In genomic region chr13:30422056-30422914, GRCh38 we compare ENCODE assay signal across 8 cellular contexts. TPM values are rescaled to one million over a fixed set of nuclear protein-coding genes. Genes with fewer than 3 reads are reported as not detected.
A peak's percentile ranks its signal among the peaks of the same experiment; 100 is the strongest.
DNase-seq lines count a peak whose midpoint lies in the region; ATAC-seq and TF ChIP-seq lines count a peak whose summit lies in the region.

TSS of gene UBE2L5 (plus strand) at chr13:30422493. CDS start at chr13:30427991, 5,498 bp downstream.

- H2AFZ ChIP-seq in DND-41 (ENCODE audit: low read depth, low read length) (peak within 1 kb of the TSS; percentile 86), Karpas-422 (ENCODE audit: low read length) (no peak within 1 kb of the TSS)

- H3K4me2 ChIP-seq in DND-41 (ENCODE audit: insufficient read depth, low read length) (peak within 1 kb of the TSS; percentile 93), Karpas-422 (ENCODE audit: low read depth, low read length, poor library complexity, severe bottlenecking) (peak within 1 kb of the TSS; percentile 99)

- peak within 1 kb of the TSS; percentile 54 to 86 for H3K4me3 ChIP-seq in DND-41 (ENCODE audit: low read depth in 1 of 2, low read length in 2 of 2)
- H3K4me3 ChIP-seq in Karpas-422 (ENCODE audit: low read length) = peak within 1 kb of the TSS; percentile 88
- H3K4me3 ChIP-seq in astrocyte of the cerebellum (ENCODE audit: low read depth, low read length) = peak within 1 kb of the TSS; percentile 58
- peak within 1 kb of the TSS; percentile 87 for H3K4me3 ChIP-seq in rectal smooth muscle tissue (ENCODE audit: low read length)
- H3K4me3 ChIP-seq in aorta (ENCODE audit: low read length in 2 of 2) = peak within 1 kb of the TSS; percentile 73 to 92

- no peak for TF ChIP-seq CTCF in DND-41 (IDR thresholded peaks at IDR 0.05; ENCODE audit: borderline replicate concordance, extremely low read depth, low read length, poor library complexity, severe bottlenecking)
- no peak for TF ChIP-seq CTCF in astrocyte of the cerebellum (IDR thresholded peaks at IDR 0.05; ENCODE audit: low read depth, low read length, missing control alignments)

- H3K9me3 ChIP-seq in DND-41 (ENCODE audit: insufficient read depth, low read length, severe bottlenecking) = no peaks in the 10 kb centered on the region
- H3K9me3 ChIP-seq in Karpas-422 (ENCODE audit: low read length) = no peaks in the 10 kb centered on the region
- H3K9me3 ChIP-seq in aorta (ENCODE audit: control insufficient read depth, low read length) = no peaks in the 10 kb centered on the region

- H3K27ac ChIP-seq in DND-41 (ENCODE audit: low read length) (peak within 1 kb of the TSS; percentile 92), Karpas-422 (ENCODE audit: low read length) (peak within 1 kb of the TSS; percentile 96), rectal smooth muscle tissue (ENCODE audit: low read depth, low read length) (peak within 1 kb of the TSS; percentile 97), aorta (ENCODE audit: low read depth in 1 of 2, low read length in 2 of 2) (peak within 1 kb of the TSS; percentile 94 to 95)

- H3K36me3 ChIP-seq in DND-41 (ENCODE audit: insufficient read depth, low read length) (no peaks in the 10 kb centered on the region), Karpas-422 (ENCODE audit: insufficient read depth, low read length) (no peaks in the 10 kb centered on the region), rectal smooth muscle tissue (ENCODE audit: control insufficient read depth, insufficient read depth, low read length) (no peaks in the 10 kb centered on the region), aorta (ENCODE audit: control insufficient read depth in 1 of 2, insufficient read depth in 2 of 2, low read length in 1 of 2) (no peaks in the 10 kb centered on the region)

- DNase-seq in DND-41 = peak; percentile 78
- peak; percentile 94 for DNase-seq in Karpas-422
- peak; percentile 43 to 75 (median 70) for DNase-seq in T-helper 1 cell
- DNase-seq in astrocyte of the cerebellum (ENCODE audit: low read depth) = peak; percentile 64
- DNase-seq in hippocampal formation (lab: John Stamatoyannopoulos, UW) = peak; percentile 55 to 77
- DNase-seq in aorta = peak; percentile 85 to 92

- peaks cover 54% of the 10 kb centered on the region for H3K4me1 ChIP-seq in DND-41 (ENCODE audit: insufficient read depth, low read length)
- peaks cover 81% of the 10 kb centered on the region for H3K4me1 ChIP-seq in Karpas-422 (ENCODE audit: low read length)
- peaks cover 29% of the 10 kb centered on the region for H3K4me1 ChIP-seq in rectal smooth muscle tissue (ENCODE audit: control insufficient read depth, insufficient read depth, low read length)
- H3K4me1 ChIP-seq in aorta (ENCODE audit: control insufficient read depth in 1 of 2, insufficient read depth in 2 of 2, low read length in 2 of 2) = no peaks in the 10 kb centered on the region

- WGBS in aorta, 2 donors = 0 to 1% methylated on average over 46 to 57 of the region's 57 CpGs

- H3K27me3 ChIP-seq in DND-41 (ENCODE audit: insufficient read depth, low read length, poor library complexity) (no peaks in the 10 kb centered on the region), Karpas-422 (ENCODE audit: low read length) (no peaks in the 10 kb centered on the region), rectal smooth muscle tissue (ENCODE audit: control insufficient read depth, insufficient read depth, low read length) (no peaks in the 10 kb centered on the region), aorta (ENCODE audit: control insufficient read depth in 1 of 2, insufficient read depth in 2 of 2, low read length in 1 of 2) (no peaks in the 10 kb centered on the region)

- H3K9ac ChIP-seq in DND-41 (ENCODE audit: low read depth, low read length) (peak within 1 kb of the TSS; percentile 69), Karpas-422 (ENCODE audit: low read length) (peak within 1 kb of the TSS; percentile 92), rectal smooth muscle tissue (ENCODE audit: low read length) (peak within 1 kb of the TSS; percentile 76)

- H3K79me2 ChIP-seq in DND-41 (ENCODE audit: insufficient read depth, low read length) (no peaks in the 10 kb centered on the region), Karpas-422 (ENCODE audit: low read length) (peaks cover 8% of the 10 kb centered on the region; the same call in 1 of the 2 replicates)

- intact Hi-C loops in aorta (cut with DNase I) = loop anchor here (5.0 to 10.0 kb wide), 5 partner anchors 35 to 443 kb away; partner anchors contain the start of genes KATNAL1 (in 1 of the 2) and USPL1 (in 1 of the 2)

- H3K9me2 ChIP-seq in Karpas-422 (replicated peaks; ENCODE audit: insufficient read depth, low read length) = no peaks in the 10 kb centered on the region

- in situ Hi-C loops in astrocyte of the cerebellum (cut with HindIII; ENCODE audit: low sequenced_read_pairs) = no loop called here

- H4K20me1 ChIP-seq in DND-41 (ENCODE audit: insufficient read depth, low read length) (no peaks in the 10 kb centered on the region), Karpas-422 (ENCODE audit: insufficient read depth, low read depth, low read length) (no peaks in the 10 kb centered on the region)

- peak; percentile 90 for ATAC-seq in DND-41 (ENCODE audit: insufficient read depth, low read depth)
- peak; percentile 54 for ATAC-seq in GM21526 (IDR thresholded peaks at IDR 0.05; ENCODE audit: low FRiP score, unreplicated experiment)
- peak; percentile 92 for ATAC-seq in aorta (ENCODE audit: low FRiP score)

RNA-seq across cellular contexts. Expression of gene UBE2L5, which starts in this region (rescaled TPM):
- total RNA-seq in Karpas-422 (2014; rRNA removed; shearing (Covaris generic); ENCODE audit: low replicate concordance) = not detected in 2 replicates
- total RNA-seq in aorta = 1 to 10 TPM in 1 of 2 donors, not detected in 1; 1.7 TPM
- under 1 TPM in 1 of 2 donors, not detected in 1; 0.61 TPM for polyA plus RNA-seq in aorta

Comparison
In these comparisons a context has a peak if more than half of its experiments do, and no peak if none do; other contexts are left out.
1. Peak in every context shown above with its lines: DNase-seq, ATAC-seq, H3K4me3 ChIP-seq and H3K27ac ChIP-seq.
2. Peak in DNase-seq, H3K4me3 ChIP-seq, H3K27ac ChIP-seq, H3K9ac ChIP-seq and H3K4me2 ChIP-seq in Karpas-422; RNA of the gene not detected or under 1 TPM.